In genomic region chr1:22362626-22363402, GRCh38 we compare ENCODE assay signal across 15 cellular contexts.
DNase-seq lines count a peak whose midpoint lies in the region; ATAC-seq and TF ChIP-seq lines count a peak whose summit lies in the region.
"Had no signal": no experiment of that assay in that cellular context is flagged by ENCODE, and none has a peak within 500 bp of the region (broad histone marks: within the 10 kb centered on the region; RNA-seq: fewer than 3 reads in every experiment).

No MANE protein-coding gene starts in this region.

- no peak overlapping the region for H2AK5ac ChIP-seq in IMR-90 (ENCODE audit: low read depth, low read length)

- peaks cover 4% of the 10 kb centered on the region for H3K27me3 Mint-ChIP-seq in glutamatergic neuron (ENCODE audit: unreplicated experiment)
- peaks cover 2% of the 10 kb centered on the region for H3K27me3 Mint-ChIP-seq in activated T-helper 2 cell treated with anti-CD3 and anti-CD28 coated beads, Interferon-gamma antibody, Interleukin-2, Interleukin-4, amounts not matched to agents 10 μg/mL and 5 μg/mL and 100 μg/mL, durations not matched to agents 14 hours and 24 hours and 36 hours (ENCODE audit: low read depth)

- H3K27ac Mint-ChIP-seq in glutamatergic neuron (ENCODE audit: unreplicated experiment): peak overlapping the region; percentile 34
- H3K27ac Mint-ChIP-seq in activated T-helper 2 cell treated with anti-CD3 and anti-CD28 coated beads, Interferon-gamma antibody, Interleukin-2, Interleukin-4, amounts not matched to agents 10 μg/mL and 5 μg/mL and 100 μg/mL, durations not matched to agents 14 hours and 24 hours and 36 hours: no peak overlapping the region
- H3K27ac Mint-ChIP-seq: HFFc6 had no signal

- peaks cover 68% of the 10 kb centered on the region for H3K27me3 ChIP-seq in IMR-90 (ENCODE audit: control insufficient read depth, insufficient read depth, low read length)
- H3K27me3 ChIP-seq in osteoblast (ENCODE audit: insufficient read depth, low read length): peaks cover 26% of the 10 kb centered on the region
- H3K27me3 ChIP-seq: BLaER1 treated with 17β-estradiol and CSF1 and Interleukin-3, amounts not matched to agents 10 nM and 100 nM had no signal

- no peaks in the 10 kb centered on the region for H3K4me1 ChIP-seq in IMR-90 (ENCODE audit: control insufficient read depth, insufficient read depth, low read length)
- no peaks in the 10 kb centered on the region for H3K4me1 ChIP-seq in osteoblast (ENCODE audit: insufficient read depth, low read length)

- H3K4me3 Mint-ChIP-seq in glutamatergic neuron (ENCODE audit: unreplicated experiment): no peak overlapping the region
- no peak overlapping the region for H3K4me3 Mint-ChIP-seq in activated T-helper 2 cell treated with anti-CD3 and anti-CD28 coated beads, Interferon-gamma antibody, Interleukin-2, Interleukin-4, amounts not matched to agents 10 μg/mL and 5 μg/mL and 100 μg/mL, durations not matched to agents 14 hours and 24 hours and 36 hours (ENCODE audit: low read depth)
- H3K4me3 Mint-ChIP-seq: CD4-positive, CD25-positive, alpha-beta regulatory T cell; HFFc6 had no signal

- no peak overlapping the region for H4K8ac ChIP-seq in IMR-90 (ENCODE audit: low read depth in 2 of 2, low read length in 2 of 2)

- H3K4me1 Mint-ChIP-seq in glutamatergic neuron (ENCODE audit: low read depth, unreplicated experiment): peaks cover 9% of the 10 kb centered on the region
- no peaks in the 10 kb centered on the region for H3K4me1 Mint-ChIP-seq in activated T-helper 2 cell treated with anti-CD3 and anti-CD28 coated beads, Interferon-gamma antibody, Interleukin-2, Interleukin-4, amounts not matched to agents 10 μg/mL and 5 μg/mL and 100 μg/mL, durations not matched to agents 14 hours and 24 hours and 36 hours (ENCODE audit: low read depth)
- H3K4me1 Mint-ChIP-seq: CD4-positive, CD25-positive, alpha-beta regulatory T cell had no signal

- H3K36me3 ChIP-seq in IMR-90 (ENCODE audit: control insufficient read depth, insufficient read depth, low read length) (no peaks in the 10 kb centered on the region), osteoblast (ENCODE audit: insufficient read depth, low read length) (no peaks in the 10 kb centered on the region)
- H3K36me3 ChIP-seq: BLaER1 treated with 17β-estradiol and CSF1 and Interleukin-3, amounts not matched to agents 10 nM and 100 nM had no signal

- H3K27ac ChIP-seq in IMR-90 (ENCODE audit: insufficient read depth, low read length): no peak overlapping the region
- no peak overlapping the region for H3K27ac ChIP-seq in osteoblast (ENCODE audit: low read depth, low read length)
- H3K27ac ChIP-seq: BLaER1 treated with 17β-estradiol and CSF1 and Interleukin-3, amounts not matched to agents 10 nM and 100 nM had no signal

- no peak overlapping the region for H3K9ac ChIP-seq in IMR-90 (ENCODE audit: low read depth, low read length)
- H3K9ac ChIP-seq: BLaER1 treated with 17β-estradiol and CSF1 and Interleukin-3, amounts not matched to agents 10 nM and 100 nM had no signal

- H2AK9ac ChIP-seq in IMR-90 (replicated peaks; ENCODE audit: low read depth, low read length, poor library complexity): no peak overlapping the region

- TF ChIP-seq RAD21 in IMR-90 (IDR thresholded peaks at IDR 0.05; ENCODE audit: low read length): no peak

- DNase-seq in IMR-90: no peak
- DNase-seq in glutamatergic neuron: no peak
- DNase-seq in osteoblast (ENCODE audit: insufficient read length, low spot score, missing footprints): peak; percentile 14
- no peak for DNase-seq in activated T-helper 2 cell treated with anti-CD3 and anti-CD28 coated beads, Interferon-gamma antibody, Interleukin-2, Interleukin-4, amounts not matched to agents 10 μg/mL and 5 μg/mL and 100 μg/mL, durations not matched to agents 14 hours and 24 hours and 36 hours (ENCODE audit: low spot score)
- no peak for DNase-seq in NCI-H526 (lab: John Stamatoyannopoulos, UW)
- DNase-seq in NCI-H2107 (lab: John Stamatoyannopoulos, UW): no peak
- no peak for DNase-seq in NCI-H128 (lab: John Stamatoyannopoulos, UW; ENCODE audit: unreplicated experiment)
- DNase-seq: ACHN; CD4-positive, CD25-positive, alpha-beta regulatory T cell; DMS53; GF-D8; HCEC 1CT; HFFc6 had no signal

- H3K36me3 Mint-ChIP-seq in glutamatergic neuron (ENCODE audit: unreplicated experiment): no peaks in the 10 kb centered on the region
- no peaks in the 10 kb centered on the region for H3K36me3 Mint-ChIP-seq in activated T-helper 2 cell treated with anti-CD3 and anti-CD28 coated beads, Interferon-gamma antibody, Interleukin-2, Interleukin-4, amounts not matched to agents 10 μg/mL and 5 μg/mL and 100 μg/mL, durations not matched to agents 14 hours and 24 hours and 36 hours (ENCODE audit: low read depth)
- H3K36me3 Mint-ChIP-seq: CD4-positive, CD25-positive, alpha-beta regulatory T cell had no signal

- H3K9me3 ChIP-seq in IMR-90 (ENCODE audit: control insufficient read depth, insufficient read depth, low read length): no peaks in the 10 kb centered on the region; the same call in 1 of the 2 replicates
- no peaks in the 10 kb centered on the region for H3K9me3 ChIP-seq in osteoblast (ENCODE audit: low read depth, low read length)
- H3K9me3 ChIP-seq: BLaER1 treated with 17β-estradiol and CSF1 and Interleukin-3, amounts not matched to agents 10 nM and 100 nM had no signal

- H4K91ac ChIP-seq in IMR-90 (ENCODE audit: insufficient read depth, low read depth, low read length): no peak overlapping the region

- WGBS in IMR-90 (ENCODE audit: extremely low coverage in 2 of 2, insufficient read length in 1 of 2), 2 experiments: 45% methylated on average over 1 of the region's 6 CpGs; no CpG with 5 or more reads in 1 of the 2 experiments

- in situ Hi-C loops in IMR-90 (cut with MboI; ENCODE audit: low sequenced_read_pairs): no loop called here

- H2AFZ ChIP-seq in IMR-90 (replicated peaks; ENCODE audit: low read length, poor library complexity) (peak overlapping the region; percentile 47), osteoblast (ENCODE audit: low read length) (no peak overlapping the region)

- no peak overlapping the region for H2BK15ac ChIP-seq in IMR-90 (ENCODE audit: low read depth, low read length)

- no peak overlapping the region for H3K4me3 ChIP-seq in IMR-90 (ENCODE audit: insufficient read depth, low read depth, low read length)
- no peak overlapping the region for H3K4me3 ChIP-seq in osteoblast (ENCODE audit: insufficient read depth, low read length)
- H3K4me3 ChIP-seq: BLaER1 treated with 17β-estradiol and CSF1 and Interleukin-3, amounts not matched to agents 10 nM and 100 nM had no signal

- H2BK20ac ChIP-seq in IMR-90 (ENCODE audit: low read depth, low read length): no peak overlapping the region

- dilution Hi-C loops in IMR-90 (cut with HindIII; ENCODE audit: low sequenced_read_pairs, unreplicated experiment): no loop called here

- no peak overlapping the region for H3K4ac ChIP-seq in IMR-90 (ENCODE audit: low read depth, low read length)

- H4K5ac ChIP-seq in IMR-90 (ENCODE audit: low read depth, low read length): no peak overlapping the region

- H4K20me1 ChIP-seq in IMR-90 (ENCODE audit: insufficient read depth, low read length) (no peaks in the 10 kb centered on the region), osteoblast (ENCODE audit: insufficient read depth, low read length) (no peaks in the 10 kb centered on the region)
- H4K20me1 ChIP-seq: BLaER1 treated with 17β-estradiol and CSF1 and Interleukin-3, amounts not matched to agents 10 nM and 100 nM had no signal

- H2BK120ac ChIP-seq in IMR-90 (ENCODE audit: low read depth, low read length): no peak overlapping the region

- POLR2A ChIA-PET in IMR-90 (lab: Charles Lee; ENCODE audit: unreplicated experiment): no interaction called here

- no peak overlapping the region for H3K4me2 ChIP-seq in IMR-90 (ENCODE audit: low read depth, low read length)
- no peak overlapping the region for H3K4me2 ChIP-seq in osteoblast (ENCODE audit: insufficient read depth, low read length)
- H3K4me2 ChIP-seq: BLaER1 treated with 17β-estradiol and CSF1 and Interleukin-3, amounts not matched to agents 10 nM and 100 nM had no signal

- no peak for TF ChIP-seq POLR2A in IMR-90 (IDR thresholded peaks at IDR 0.05; ENCODE audit: low read depth, low read length)

- TF ChIP-seq CTCF in IMR-90 (conservative IDR thresholded peaks at IDR 0.05; ENCODE audit: low read depth, low read length) (no peak), glutamatergic neuron (IDR thresholded peaks at IDR 0.05; ENCODE audit: partially characterized antibody, unreplicated experiment) (no peak), osteoblast (IDR thresholded peaks at IDR 0.05; ENCODE audit: extremely low read depth, low read depth, low read length) (no peak)

- no TSS peak for BruUV-seq in IMR-90 (replicated peaks; lab: Mats Ljungman, UMichigan)

- H3K9me3 Mint-ChIP-seq in glutamatergic neuron (ENCODE audit: unreplicated experiment): peaks cover 4% of the 10 kb centered on the region
- no peaks in the 10 kb centered on the region for H3K9me3 Mint-ChIP-seq in activated T-helper 2 cell treated with anti-CD3 and anti-CD28 coated beads, Interferon-gamma antibody, Interleukin-2, Interleukin-4, amounts not matched to agents 10 μg/mL and 5 μg/mL and 100 μg/mL, durations not matched to agents 14 hours and 24 hours and 36 hours
- H3K9me3 Mint-ChIP-seq: HFFc6 had no signal

- H3K23ac ChIP-seq in IMR-90 (ENCODE audit: low read depth, low read length): no peak overlapping the region

- intact Hi-C loops in IMR-90 (cut with micrococcal nuclease): no loop called here
- intact Hi-C loops in activated T-helper 2 cell treated with anti-CD3 and anti-CD28 coated beads, Interferon-gamma antibody, Interleukin-2, Interleukin-4, amounts not matched to agents 10 μg/mL and 5 μg/mL and 100 μg/mL, durations not matched to agents 14 hours and 24 hours and 36 hours (cut with micrococcal nuclease): no loop called here

- H3K14ac ChIP-seq in IMR-90 (replicated peaks; ENCODE audit: low read depth, low read length): no peak overlapping the region

- CTCF ChIA-PET in IMR-90 (lab: Yijun Ruan, JAX): interaction anchor here (0.6 to 1.0 kb wide), 2 partner anchors 9 to 10 kb away, joined by 3 read pairs; no protein-coding TSS in a partner anchor

- 0 out of 2 replicates have a peak, but pooled peaks cover 2% of the 10 kb centered on the region for H3K9me1 ChIP-seq in IMR-90 (ENCODE audit: insufficient read depth, low read length)

- H3K18ac ChIP-seq in IMR-90 (ENCODE audit: low read depth, low read length): no peak overlapping the region

- no peak overlapping the region for H2BK5ac ChIP-seq in IMR-90 (ENCODE audit: low read depth, low read length, poor library complexity, severe bottlenecking)

- ATAC-seq in IMR-90 (ENCODE audit: low read depth) (no peak), SK-N-SH treated with all-trans-retinoic acid at 6 μM for 48 hours (peak; percentile 30; the same call in 2 of the 3 replicates)

- no peaks in the 10 kb centered on the region for H3K79me2 ChIP-seq in osteoblast (ENCODE audit: insufficient read depth, low read length)

- no peaks in the 10 kb centered on the region for H3K79me1 ChIP-seq in IMR-90 (ENCODE audit: low read depth in 1 of 2, low read length in 2 of 2)

- H3K56ac ChIP-seq in IMR-90 (ENCODE audit: extremely low read depth, insufficient read depth, low read length): no peak overlapping the region

TF ChIP-seq in IMR-90, 13 proteins besides CTCF, POLR2A, EP300 and RAD21 (continues in another document):
- no peak for TF ChIP-seq BHLHE40 (IDR thresholded peaks at IDR 0.05; ENCODE audit: low read depth, low read length)

TF ChIP-seq in SK-N-SH treated with all-trans-retinoic acid at 6 μM for 48 hours, 23 proteins besides CTCF, POLR2A, EP300 and RAD21 (continues in another document):
- TF ChIP-seq TCF4 (CRISPR knock-in tag; IDR thresholded peaks at IDR 0.05; ENCODE audit: borderline replicate concordance): no peak
